In genomic region chr18:8468911-8469310, GRCh38 we compare ENCODE assay signal across 15 cellular contexts.
DNase-seq lines count a peak whose midpoint lies in the region; ATAC-seq and TF ChIP-seq lines count a peak whose summit lies in the region.
"Had no signal": no experiment of that assay in that cellular context is flagged by ENCODE, and none has a peak within 500 bp of the region (broad histone marks: within the 10 kb centered on the region; RNA-seq: fewer than 3 reads in every experiment).

No MANE protein-coding gene starts in this region.

- intact Hi-C loops in left lung (cut with DNase I), result no loop called here
- intact Hi-C loops in OCI-LY7 (cut with micrococcal nuclease; ENCODE audit: unreplicated experiment), result no loop called here

- no peak overlapping the region for H2AFZ ChIP-seq in OCI-LY7 (ENCODE audit: low read length)

- DNase-seq in AG20443 (ENCODE audit: low spot score) (peak; percentile 28), NCI-H2171 (lab: John Stamatoyannopoulos, UW) (peak; percentile 36), dermis microvascular lymphatic vessel endothelial cell (ENCODE audit: low read depth in 2 of 2) (peak; percentile 40 to 83), left lung (no peak), OCI-LY7 (ENCODE audit: low spot score) (no peak)
- DNase-seq in activated CD4-positive, alpha-beta T cell treated with anti-CD3 and anti-CD28 coated beads, Interleukin-2, amount 10 ng/mL, durations not matched to agents 7 days and 5 days, result no peak
- DNase-seq: activated CD4-positive, CD25-positive, alpha-beta regulatory T cell; activated CD8-positive, alpha-beta memory T cell treated with anti-CD3 and anti-CD28 coated beads, Interleukin-2, amount 50 U/mL, for 4 hours; tibial artery had no signal

- H3K9me3 ChIP-seq in left lung (no peaks in the 10 kb centered on the region), OCI-LY7 (ENCODE audit: low read length) (no peaks in the 10 kb centered on the region)
- H3K9me3 ChIP-seq: esophagus muscularis mucosa, tibial artery had no signal

- POLR2A ChIA-PET in activated CD4-positive, alpha-beta T cell treated with anti-CD3 and anti-CD28 coated beads, Interleukin-2, amount 10 ng/mL, durations not matched to agents 7 days and 5 days (lab: Charles Lee), result no interaction called here
- POLR2A ChIA-PET in OCI-LY7 (lab: Charles Lee), result interaction anchor here (1.1 kb wide), 1 partner anchor 13 kb away, joined by 3 read pairs; no protein-coding TSS in a partner anchor

- no peaks in the 10 kb centered on the region for H3K36me3 Mint-ChIP-seq in activated CD4-positive, alpha-beta T cell treated with anti-CD3 and anti-CD28 coated beads, Interleukin-2, amount 10 ng/mL, durations not matched to agents 7 days and 5 days (ENCODE audit: low read depth)
- H3K36me3 Mint-ChIP-seq: activated naive CD4-positive, alpha-beta T cell treated with anti-CD3 and anti-CD28 coated beads, Interleukin-2, amount 50 U/mL, for 72 hours; memory B cell had no signal

- no peak overlapping the region for H3K4me3 ChIP-seq in left lung
- H3K4me3 ChIP-seq in OCI-LY7 (ENCODE audit: low read depth, low read length, poor library complexity, severe bottlenecking), result no peak overlapping the region
- H3K4me3 ChIP-seq: coronary artery, esophagus muscularis mucosa, tibial artery had no signal

- no TSS peak for BruUV-seq in OCI-LY7 (replicated peaks; lab: Mats Ljungman, UMichigan)

- no peaks in the 10 kb centered on the region for H3K27me3 ChIP-seq in left lung
- H3K27me3 ChIP-seq: esophagus muscularis mucosa, tibial artery had no signal

- no peaks in the 10 kb centered on the region for H3K4me1 Mint-ChIP-seq in activated CD4-positive, alpha-beta T cell treated with anti-CD3 and anti-CD28 coated beads, Interleukin-2, amount 10 ng/mL, durations not matched to agents 7 days and 5 days
- H3K4me1 Mint-ChIP-seq: memory B cell had no signal

- H3K4me3 Mint-ChIP-seq in activated CD4-positive, alpha-beta T cell treated with anti-CD3 and anti-CD28 coated beads, Interleukin-2, amount 10 ng/mL, durations not matched to agents 7 days and 5 days, result no peak overlapping the region
- H3K4me3 Mint-ChIP-seq: memory B cell had no signal

- CTCF ChIA-PET in activated CD4-positive, alpha-beta T cell treated with anti-CD3 and anti-CD28 coated beads, Interleukin-2, amount 10 ng/mL, durations not matched to agents 7 days and 5 days (lab: Charles Lee), result no interaction called here
- CTCF ChIA-PET in OCI-LY7 (lab: Charles Lee; ENCODE audit: unreplicated experiment), result no interaction called here

- H4K20me1 ChIP-seq in OCI-LY7 (ENCODE audit: insufficient read depth, low read length), result no peaks in the 10 kb centered on the region

- H3K4me2 ChIP-seq in OCI-LY7 (ENCODE audit: low read length), result no peak overlapping the region

- no peaks in the 10 kb centered on the region for H3K27me3 Mint-ChIP-seq in activated CD4-positive, alpha-beta T cell treated with anti-CD3 and anti-CD28 coated beads, Interleukin-2, amount 10 ng/mL, durations not matched to agents 7 days and 5 days

- H3K36me3 ChIP-seq in left lung (no peaks in the 10 kb centered on the region), OCI-LY7 (ENCODE audit: insufficient read depth, low read length) (no peaks in the 10 kb centered on the region)
- H3K36me3 ChIP-seq: esophagus muscularis mucosa, tibial artery had no signal

- H3K27ac Mint-ChIP-seq in activated CD4-positive, alpha-beta T cell treated with anti-CD3 and anti-CD28 coated beads, Interleukin-2, amount 10 ng/mL, durations not matched to agents 7 days and 5 days, result no peak overlapping the region
- H3K27ac Mint-ChIP-seq: activated naive CD4-positive, alpha-beta T cell treated with anti-CD3 and anti-CD28 coated beads, Interleukin-2, amount 50 U/mL, for 72 hours; memory B cell had no signal

- no peak for TF ChIP-seq CTCF in left lung (IDR thresholded peaks at IDR 0.05)
- TF ChIP-seq CTCF in OCI-LY7 (conservative IDR thresholded peaks at IDR 0.05; ENCODE audit: low read length), result no peak

- H3K4me1 ChIP-seq in left lung (peaks cover 4 to 10% of the 10 kb centered on the region in 2 donors), OCI-LY7 (ENCODE audit: insufficient read depth, low read length, poor library complexity, severe bottlenecking) (no peaks in the 10 kb centered on the region)

- H3K79me2 ChIP-seq in OCI-LY7 (ENCODE audit: insufficient read depth, low read depth, low read length), result no peaks in the 10 kb centered on the region

- H3K27ac ChIP-seq in left lung (no peak overlapping the region), OCI-LY7 (ENCODE audit: low read depth, low read length, poor library complexity, severe bottlenecking) (no peak overlapping the region)
- H3K27ac ChIP-seq: coronary artery, tibial artery had no signal

- H3K9me3 Mint-ChIP-seq in activated CD4-positive, alpha-beta T cell treated with anti-CD3 and anti-CD28 coated beads, Interleukin-2, amount 10 ng/mL, durations not matched to agents 7 days and 5 days, result no peaks in the 10 kb centered on the region
- H3K9me3 Mint-ChIP-seq: activated naive CD4-positive, alpha-beta T cell treated with anti-CD3 and anti-CD28 coated beads, Interleukin-2, amount 50 U/mL, for 72 hours had no signal

- no peaks in the 10 kb centered on the region for H3K9me2 ChIP-seq in OCI-LY7 (ENCODE audit: insufficient read depth, low read length)

- ATAC-seq in left lung, result peak; percentile 22
- ATAC-seq in HG02981 (IDR thresholded peaks at IDR 0.05; ENCODE audit: unreplicated experiment), result no peak
- no peak for ATAC-seq in GM19455 (IDR thresholded peaks at IDR 0.05; ENCODE audit: unreplicated experiment)
- ATAC-seq: activated naive CD4-positive, alpha-beta T cell treated with anti-CD3 and anti-CD28 coated beads, Interleukin-2, amount 50 U/mL, for 72 hours had no signal

Comparison
In these comparisons a context has a peak if more than half of its experiments do, and no peak if none do; other contexts are left out.
1. DNase-seq: peak in AG20443 (single experiment), NCI-H2171 (single experiment) and dermis microvascular lymphatic vessel endothelial cell (2 of 2); none in left lung (0 of 2), activated CD4-positive, alpha-beta T cell treated with anti-CD3 and anti-CD28 coated beads, Interleukin-2, amount 10 ng/mL, durations not matched to agents 7 days and 5 days (single experiment) and OCI-LY7 (single experiment).